Comparison of ENCODE assay signal across 6 cellular contexts in genomic region chr15:80760971-80761370, GRCh38.
"Had no signal": no experiment of that assay in that cellular context is flagged by ENCODE, and none has a peak within 500 bp of the region (broad histone marks: within the 10 kb centered on the region; RNA-seq: fewer than 3 reads in every experiment).

No MANE protein-coding gene starts in this region.

- H3K4me3 ChIP-seq: GM23338, K562 had no signal

- DNase-seq: H9, HCEC 1CT, IMR-90, KG1 had no signal

- ATAC-seq: GM23338, K562 had no signal
